Comparison of ENCODE assay signal across 1 cellular context in genomic region chr9:83707518-83707767, GRCh38.
TF ChIP-seq lines count a peak whose summit lies in the region.

No MANE protein-coding gene starts in this region.

TF ChIP-seq in GM23338, 12 proteins besides CTCF, POLR2A, EP300 and RAD21 (continued from another document):
- TF ChIP-seq, protein P1, sequence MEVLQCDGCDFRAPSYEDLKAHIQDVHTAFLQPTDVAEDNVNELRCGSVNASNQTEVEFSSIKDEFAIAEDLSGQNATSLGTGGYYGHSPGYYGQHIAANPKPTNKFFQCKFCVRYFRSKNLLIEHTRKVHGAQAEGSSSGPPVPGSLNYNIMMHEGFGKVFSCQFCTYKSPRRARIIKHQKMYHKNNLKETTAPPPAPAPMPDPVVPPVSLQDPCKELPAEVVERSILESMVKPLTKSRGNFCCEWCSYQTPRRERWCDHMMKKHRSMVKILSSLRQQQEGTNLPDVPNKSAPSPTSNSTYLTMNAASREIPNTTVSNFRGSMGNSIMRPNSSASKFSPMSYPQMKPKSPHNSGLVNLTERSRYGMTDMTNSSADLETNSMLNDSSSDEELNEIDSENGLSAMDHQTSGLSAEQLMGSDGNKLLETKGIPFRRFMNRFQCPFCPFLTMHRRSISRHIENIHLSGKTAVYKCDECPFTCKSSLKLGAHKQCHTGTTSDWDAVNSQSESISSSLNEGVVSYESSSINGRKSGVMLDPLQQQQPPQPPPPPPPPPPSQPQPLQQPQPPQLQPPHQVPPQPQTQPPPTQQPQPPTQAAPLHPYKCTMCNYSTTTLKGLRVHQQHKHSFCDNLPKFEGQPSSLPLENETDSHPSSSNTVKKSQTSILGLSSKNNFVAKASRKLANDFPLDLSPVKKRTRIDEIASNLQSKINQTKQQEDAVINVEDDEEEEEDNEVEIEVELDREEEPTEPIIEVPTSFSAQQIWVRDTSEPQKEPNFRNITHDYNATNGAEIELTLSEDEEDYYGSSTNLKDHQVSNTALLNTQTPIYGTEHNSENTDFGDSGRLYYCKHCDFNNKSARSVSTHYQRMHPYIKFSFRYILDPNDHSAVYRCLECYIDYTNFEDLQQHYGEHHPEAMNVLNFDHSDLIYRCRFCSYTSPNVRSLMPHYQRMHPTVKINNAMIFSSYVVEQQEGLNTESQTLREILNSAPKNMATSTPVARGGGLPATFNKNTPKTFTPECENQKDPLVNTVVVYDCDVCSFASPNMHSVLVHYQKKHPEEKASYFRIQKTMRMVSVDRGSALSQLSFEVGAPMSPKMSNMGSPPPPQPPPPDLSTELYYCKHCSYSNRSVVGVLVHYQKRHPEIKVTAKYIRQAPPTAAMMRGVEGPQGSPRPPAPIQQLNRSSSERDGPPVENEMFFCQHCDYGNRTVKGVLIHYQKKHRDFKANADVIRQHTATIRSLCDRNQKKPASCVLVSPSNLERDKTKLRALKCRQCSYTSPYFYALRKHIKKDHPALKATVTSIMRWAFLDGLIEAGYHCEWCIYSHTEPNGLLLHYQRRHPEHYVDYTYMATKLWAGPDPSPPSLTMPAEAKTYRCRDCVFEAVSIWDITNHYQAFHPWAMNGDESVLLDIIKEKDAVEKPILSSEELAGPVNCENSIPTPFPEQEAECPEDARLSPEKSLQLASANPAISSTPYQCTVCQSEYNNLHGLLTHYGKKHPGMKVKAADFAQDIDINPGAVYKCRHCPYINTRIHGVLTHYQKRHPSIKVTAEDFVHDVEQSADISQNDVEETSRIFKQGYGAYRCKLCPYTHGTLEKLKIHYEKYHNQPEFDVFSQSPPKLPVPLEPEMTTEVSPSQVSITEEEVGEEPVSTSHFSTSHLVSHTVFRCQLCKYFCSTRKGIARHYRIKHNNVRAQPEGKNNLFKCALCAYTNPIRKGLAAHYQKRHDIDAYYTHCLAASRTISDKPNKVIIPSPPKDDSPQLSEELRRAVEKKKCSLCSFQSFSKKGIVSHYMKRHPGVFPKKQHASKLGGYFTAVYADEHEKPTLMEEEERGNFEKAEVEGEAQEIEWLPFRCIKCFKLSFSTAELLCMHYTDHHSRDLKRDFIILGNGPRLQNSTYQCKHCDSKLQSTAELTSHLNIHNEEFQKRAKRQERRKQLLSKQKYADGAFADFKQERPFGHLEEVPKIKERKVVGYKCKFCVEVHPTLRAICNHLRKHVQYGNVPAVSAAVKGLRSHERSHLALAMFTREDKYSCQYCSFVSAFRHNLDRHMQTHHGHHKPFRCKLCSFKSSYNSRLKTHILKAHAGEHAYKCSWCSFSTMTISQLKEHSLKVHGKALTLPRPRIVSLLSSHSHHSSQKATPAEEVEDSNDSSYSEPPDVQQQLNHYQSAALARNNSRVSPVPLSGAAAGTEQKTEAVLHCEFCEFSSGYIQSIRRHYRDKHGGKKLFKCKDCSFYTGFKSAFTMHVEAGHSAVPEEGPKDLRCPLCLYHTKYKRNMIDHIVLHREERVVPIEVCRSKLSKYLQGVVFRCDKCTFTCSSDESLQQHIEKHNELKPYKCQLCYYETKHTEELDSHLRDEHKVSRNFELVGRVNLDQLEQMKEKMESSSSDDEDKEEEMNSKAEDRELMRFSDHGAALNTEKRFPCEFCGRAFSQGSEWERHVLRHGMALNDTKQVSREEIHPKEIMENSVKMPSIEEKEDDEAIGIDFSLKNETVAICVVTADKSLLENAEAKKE (CRISPR knock-in tag; IDR thresholded peaks at IDR 0.05) = no peak
- TF ChIP-seq CREB1 (CRISPR knock-in tag; IDR thresholded peaks at IDR 0.05; ENCODE audit: low read depth) (no peak), EZH2phosphoT487 (IDR thresholded peaks at IDR 0.05; ENCODE audit: unreplicated experiment) (no peak), EZH2 (IDR thresholded peaks at IDR 0.05; ENCODE audit: low read depth, unreplicated experiment) (no peak), POLR2AphosphoS5 (IDR thresholded peaks at IDR 0.05; ENCODE audit: low read depth) (no peak)
